In genomic region chr1:184854036-184854435, GRCh38 we compare ENCODE assay signal across 23 cellular contexts.
DNase-seq lines count a peak whose midpoint lies in the region; ATAC-seq and TF ChIP-seq lines count a peak whose summit lies in the region.
"Had no signal": no experiment of that assay in that cellular context is flagged by ENCODE, and none has a peak within 500 bp of the region (broad histone marks: within the 10 kb centered on the region; RNA-seq: fewer than 3 reads in every experiment).

No MANE protein-coding gene starts in this region.

- H3K27ac ChIP-seq in SK-N-SH (ENCODE audit: low read depth in 2 of 2, low read length in 1 of 2) (peak overlapping the region; percentile 22 to 80; a peak in 3 of 4 replicates), KMS-11 (no peak overlapping the region), subcutaneous abdominal adipose tissue (ENCODE audit: low read depth, low read length) (peak overlapping the region; percentile 55)
- H3K27ac ChIP-seq: A549, adrenal gland, brain microvascular endothelial cell, stomach, tibial nerve had no signal

- no peaks in the 10 kb centered on the region for H3K9me2 ChIP-seq in SK-N-SH

- DNase-seq in SK-N-SH (no peak), SW480 (ENCODE audit: low spot score) (peak; percentile 33), T1000 (lab: John Stamatoyannopoulos, UW) (no peak), NK-92 (lab: John Stamatoyannopoulos, UW; ENCODE audit: unreplicated experiment) (no peak), SIG-M5 treated with dmso at 0.1 percent for 504 hours (lab: John Stamatoyannopoulos, UW; ENCODE audit: unreplicated experiment) (no peak)
- DNase-seq: activated CD4-positive, alpha-beta T cell treated with anti-CD3 and anti-CD28 coated beads, Interleukin-2, amount 50 U/mL, for 4 hours; activated naive CD4-positive, alpha-beta T cell treated with anti-CD3 and anti-CD28 coated beads for 36 hours; adrenal gland; CD8-positive, alpha-beta memory T cell; islet precursor cell; NCI-H1105; retina; stimulated activated CD4-positive, alpha-beta T cell treated with anti-CD3 and anti-CD28 coated beads, Interleukin-1b, Interleukin-23, amount 100 ng/mL, for 48 hours; stomach; T-cell had no signal

- H3K4me2 ChIP-seq in SK-N-SH (peak overlapping the region; percentile 45; the same call in 1 of the 2 replicates), KMS-11 (peak overlapping the region; percentile 10; the same call in 1 of the 2 replicates)
- H3K4me2 ChIP-seq: A549, smooth muscle cell had no signal

- H2AFZ ChIP-seq in SK-N-SH (ENCODE audit: low read depth) (no peak overlapping the region), KMS-11 (ENCODE audit: low read depth) (no peak overlapping the region)

- no peaks in the 10 kb centered on the region; the same call in 1 of the 2 replicates for H3K9me3 ChIP-seq in SK-N-SH
- no peaks in the 10 kb centered on the region for H3K9me3 ChIP-seq in subcutaneous abdominal adipose tissue (ENCODE audit: control insufficient read depth in 5 of 5, low read length in 5 of 5)
- H3K9me3 ChIP-seq: A549, adrenal gland, stomach, tibial nerve had no signal

- H3F3A ChIP-seq in SK-N-SH (replicated peaks; ENCODE audit: insufficient read depth): peaks cover 9% of the 10 kb centered on the region

- H3K4me3 ChIP-seq in SK-N-SH (ENCODE audit: low read depth in 2 of 2, low read length in 1 of 2): no peak overlapping the region
- no peak overlapping the region for H3K4me3 ChIP-seq in KMS-11 (IDR thresholded peaks at IDR 0.05; ENCODE audit: insufficient read depth, low read depth, low read length)
- H3K4me3 ChIP-seq in subcutaneous abdominal adipose tissue (ENCODE audit: low read depth in 1 of 5, low read length in 5 of 5): no peak overlapping the region
- H3K4me3 ChIP-seq: A549, adrenal gland, smooth muscle cell, stomach, tibial nerve had no signal

- no peaks in the 10 kb centered on the region for H3K79me2 ChIP-seq in SK-N-SH (ENCODE audit: insufficient read depth)
- H3K79me2 ChIP-seq in KMS-11 (ENCODE audit: insufficient read depth, low read depth): no peaks in the 10 kb centered on the region

- 86% methylated on average over 1 of the region's 1 CpG for WGBS in SK-N-SH (ENCODE audit: low lambda C conversion rate)

- no peak for TF ChIP-seq CTCF in SK-N-SH (IDR thresholded peaks at IDR 0.05)
- TF ChIP-seq CTCF in KMS-11 (conservative IDR thresholded peaks at IDR 0.05; ENCODE audit: low read depth, low read length): no peak

- H3K4me1 ChIP-seq in SK-N-SH (ENCODE audit: control insufficient read depth in 1 of 2, insufficient read depth in 2 of 2, low read depth in 1 of 2, low read length in 1 of 2) (peaks cover 7 to 12% of the 10 kb centered on the region in 2 experiments; a peak in 1 of 4 replicates), KMS-11 (ENCODE audit: low read depth, poor library complexity, severe bottlenecking) (peaks cover 18% of the 10 kb centered on the region), subcutaneous abdominal adipose tissue (ENCODE audit: control insufficient read depth in 5 of 5, insufficient read depth in 5 of 5, low read length in 5 of 5) (peaks cover 0 to 14% (median 4%) of the 10 kb centered on the region in 5 donors)
- H3K4me1 ChIP-seq: A549, adrenal gland, tibial nerve had no signal

- POLR2A ChIA-PET in SK-N-SH (lab: Yijun Ruan, JAX): no interaction called here

- H3K36me3 ChIP-seq in SK-N-SH (replicated peaks in 1 of 2; ENCODE audit: control insufficient read depth in 1 of 2, insufficient read depth in 2 of 2, low read length in 1 of 2) (peaks cover 0 to 3% of the 10 kb centered on the region in 2 experiments), KMS-11 (ENCODE audit: insufficient read depth) (no peaks in the 10 kb centered on the region; the same call in 1 of the 2 replicates), subcutaneous abdominal adipose tissue (ENCODE audit: control insufficient read depth in 5 of 5, insufficient read depth in 5 of 5, low read length in 5 of 5) (no peaks in the 10 kb centered on the region)
- H3K36me3 ChIP-seq: adrenal gland, brain microvascular endothelial cell, stomach, tibial nerve had no signal

- CTCF ChIA-PET in SK-N-SH (lab: Yijun Ruan, JAX): no interaction called here

- H3K27me3 ChIP-seq in SK-N-SH (ENCODE audit: insufficient read depth) (no peaks in the 10 kb centered on the region), KMS-11 (ENCODE audit: insufficient read depth, low read depth) (no peaks in the 10 kb centered on the region), subcutaneous abdominal adipose tissue (ENCODE audit: control insufficient read depth in 5 of 5, insufficient read depth in 4 of 5, low read length in 5 of 5) (no peaks in the 10 kb centered on the region)
- H3K27me3 ChIP-seq: adrenal gland, brain microvascular endothelial cell, stomach, tibial nerve had no signal

- no peak for TF ChIP-seq RAD21 in SK-N-SH (IDR thresholded peaks at IDR 0.05; ENCODE audit: low read length)

- no peak for TF ChIP-seq EP300 in SK-N-SH (IDR thresholded peaks at IDR 0.05; ENCODE audit: borderline replicate concordance in 1 of 2, low read depth in 1 of 2, low read length in 1 of 2)

- ATAC-seq in SK-N-SH treated with all-trans-retinoic acid at 6 μM for 48 hours: no peak
- ATAC-seq: A549, Panc1, T-cell had no signal

- H3K9ac ChIP-seq in SK-N-SH (no peak overlapping the region), KMS-11 (no peak overlapping the region), subcutaneous abdominal adipose tissue (ENCODE audit: low read length in 5 of 5) (no peak overlapping the region)

- H4K20me1 ChIP-seq in SK-N-SH (ENCODE audit: insufficient read depth) (no peaks in the 10 kb centered on the region), KMS-11 (ENCODE audit: insufficient read depth) (no peaks in the 10 kb centered on the region)

TF ChIP-seq in SK-N-SH, 30 proteins besides CTCF, POLR2A, EP300 and RAD21 (continues in another document):
- TF ChIP-seq MXI1 (IDR thresholded peaks at IDR 0.05; ENCODE audit: low read depth, low read length): no peak
- TF ChIP-seq GABPA (IDR thresholded peaks at IDR 0.05; ENCODE audit: low read depth): no peak
- no peak for TF ChIP-seq NFIC (IDR thresholded peaks at IDR 0.05; ENCODE audit: borderline replicate concordance)
- TF ChIP-seq SMC3 (IDR thresholded peaks at IDR 0.05; ENCODE audit: low read depth, low read length): no peak
- TF ChIP-seq, protein P1, sequence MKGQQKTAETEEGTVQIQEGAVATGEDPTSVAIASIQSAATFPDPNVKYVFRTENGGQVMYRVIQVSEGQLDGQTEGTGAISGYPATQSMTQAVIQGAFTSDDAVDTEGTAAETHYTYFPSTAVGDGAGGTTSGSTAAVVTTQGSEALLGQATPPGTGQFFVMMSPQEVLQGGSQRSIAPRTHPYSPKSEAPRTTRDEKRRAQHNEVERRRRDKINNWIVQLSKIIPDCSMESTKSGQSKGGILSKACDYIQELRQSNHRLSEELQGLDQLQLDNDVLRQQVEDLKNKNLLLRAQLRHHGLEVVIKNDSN (IDR thresholded peaks at IDR 0.05; ENCODE audit: borderline replicate concordance, low read depth): no peak
- TF ChIP-seq CHD2 (IDR thresholded peaks at IDR 0.05; ENCODE audit: low read length, partially characterized antibody): no peak
- TF ChIP-seq FOXJ3 (CRISPR knock-in tag; IDR thresholded peaks at IDR 0.05): no peak
- no peak for TF ChIP-seq NRF1 (IDR thresholded peaks at IDR 0.05; ENCODE audit: low read depth, low read length)
- TF ChIP-seq MEF2A (IDR thresholded peaks at IDR 0.05; ENCODE audit: borderline replicate concordance, low read depth): no peak
- no peak for TF ChIP-seq TAF1 (IDR thresholded peaks at IDR 0.05; ENCODE audit: borderline replicate concordance, low read depth, low read length)
- TF ChIP-seq, protein P2, sequence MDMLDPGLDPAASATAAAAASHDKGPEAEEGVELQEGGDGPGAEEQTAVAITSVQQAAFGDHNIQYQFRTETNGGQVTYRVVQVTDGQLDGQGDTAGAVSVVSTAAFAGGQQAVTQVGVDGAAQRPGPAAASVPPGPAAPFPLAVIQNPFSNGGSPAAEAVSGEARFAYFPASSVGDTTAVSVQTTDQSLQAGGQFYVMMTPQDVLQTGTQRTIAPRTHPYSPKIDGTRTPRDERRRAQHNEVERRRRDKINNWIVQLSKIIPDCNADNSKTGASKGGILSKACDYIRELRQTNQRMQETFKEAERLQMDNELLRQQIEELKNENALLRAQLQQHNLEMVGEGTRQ (IDR thresholded peaks at IDR 0.05; ENCODE audit: borderline replicate concordance, low read depth, low read length): no peak
- no peak for TF ChIP-seq RCOR1 (IDR thresholded peaks at IDR 0.05; ENCODE audit: low read length)

TF ChIP-seq in SK-N-SH treated with all-trans-retinoic acid at 6 μM for 48 hours, 23 proteins besides CTCF, POLR2A, EP300 and RAD21:
- no peak for TF ChIP-seq CREB5 (CRISPR knock-in tag; IDR thresholded peaks at IDR 0.05; ENCODE audit: low read depth)
- TF ChIP-seq ZNF565 (CRISPR knock-in tag; conservative IDR thresholded peaks at IDR 0.05; ENCODE audit: low read depth): no peak
- TF ChIP-seq ESRRG (CRISPR knock-in tag; IDR thresholded peaks at IDR 0.05): no peak
- no peak for TF ChIP-seq TOX (CRISPR knock-in tag; IDR thresholded peaks at IDR 0.05; ENCODE audit: borderline replicate concordance)
- no peak for TF ChIP-seq ZFP30 (CRISPR knock-in tag; IDR thresholded peaks at IDR 0.05)
- TF ChIP-seq CSRNP3 (CRISPR knock-in tag; IDR thresholded peaks at IDR 0.05): no peak
- TF ChIP-seq ZFP3 (CRISPR knock-in tag; IDR thresholded peaks at IDR 0.05): no peak
